ENCODE assay signal across 8 cellular contexts in the genomic region with DNA sequence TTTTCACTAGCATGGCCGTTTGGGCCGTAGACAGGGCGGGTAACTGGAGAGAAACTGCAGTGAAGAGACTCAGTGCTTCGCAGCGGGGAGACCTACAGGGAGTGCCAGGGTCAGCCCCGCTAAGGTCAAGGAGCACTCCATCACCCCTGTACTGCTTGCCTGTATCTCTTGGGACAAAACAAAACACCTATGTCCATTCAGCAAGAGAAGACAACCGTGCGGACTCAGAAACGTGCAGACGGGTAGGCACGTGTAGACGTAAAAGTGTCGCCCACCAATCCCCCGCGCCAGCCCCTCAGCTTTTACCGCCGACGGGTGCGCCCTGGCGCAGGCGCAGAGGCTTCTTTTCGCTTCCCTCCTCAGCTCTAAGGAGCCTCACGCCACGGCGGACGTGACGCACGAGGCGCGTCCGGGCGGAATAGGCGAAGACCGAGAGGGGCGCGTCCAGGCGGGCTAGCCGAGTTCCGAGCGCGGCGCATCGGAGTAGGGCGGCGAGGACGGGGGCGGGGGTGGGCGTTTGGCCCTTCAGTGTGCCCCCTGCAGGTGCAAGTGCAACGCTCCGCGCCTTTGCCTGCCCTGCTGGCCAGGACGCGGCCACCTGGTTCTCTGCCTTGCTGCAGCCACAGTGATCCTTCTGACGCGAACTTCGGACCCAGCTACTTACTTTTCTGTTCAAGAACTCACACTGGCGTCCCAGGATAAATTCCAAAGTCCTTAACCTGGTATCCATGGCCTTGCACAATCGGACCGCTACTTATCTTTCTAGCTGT. TPM values are rescaled to one million over a fixed set of nuclear protein-coding genes. Genes with fewer than 3 reads are reported as not detected.
A peak's percentile ranks its signal among the peaks of the same experiment; 100 is the strongest.
DNase-seq lines count a peak whose midpoint lies in the region; ATAC-seq and TF ChIP-seq lines count a peak whose summit lies in the region.

No MANE protein-coding gene starts in this region.

- CTCF ChIA-PET in HCT116 (lab: Charles Lee) = interaction anchor here (1.4 to 1.9 kb wide), 5 partner anchors 9 to 176 kb away, joined by 3 to 8 read pairs (median 4); no protein-coding TSS in a partner anchor

- H2AFZ ChIP-seq in HCT116 (ENCODE audit: low read depth, low read length, poor library complexity, severe bottlenecking) (peak overlapping the region; percentile 66), MM.1S (ENCODE audit: low read length) (peak overlapping the region; percentile 90), neuron (ENCODE audit: low read depth, low read length) (peak overlapping the region; percentile 29)

- H3K27me3 ChIP-seq in HCT116 (ENCODE audit: insufficient read depth, low read length) = no peaks in the 10 kb centered on the region
- H3K27me3 ChIP-seq in MM.1S (replicated peaks; ENCODE audit: insufficient read depth, low read length) = no peaks in the 10 kb centered on the region
- H3K27me3 ChIP-seq in foreskin keratinocyte = no peaks in the 10 kb centered on the region
- H3K27me3 ChIP-seq in neuron (ENCODE audit: insufficient read depth, low read length) = no peaks in the 10 kb centered on the region

- H3K36me3 ChIP-seq in HCT116 (ENCODE audit: control insufficient read depth in 1 of 2, insufficient read depth in 2 of 2, low read length in 2 of 2) (no peaks in the 10 kb centered on the region), MM.1S (replicated peaks; ENCODE audit: insufficient read depth, low read length) (no peaks in the 10 kb centered on the region), neuron (ENCODE audit: insufficient read depth, low read length) (no peaks in the 10 kb centered on the region)

- peak overlapping the region; percentile 70 to 96 for H3K4me3 ChIP-seq in HCT116 (replicated peaks in 1 of 2; ENCODE audit: low read depth in 1 of 2, low read length in 2 of 2)
- H3K4me3 ChIP-seq in MM.1S (ENCODE audit: low read length) = peak overlapping the region; percentile 69
- H3K4me3 ChIP-seq in neuron (ENCODE audit: low read length) = peak overlapping the region; percentile 57

- H4K20me1 ChIP-seq in HCT116 (ENCODE audit: insufficient read depth) (no peaks in the 10 kb centered on the region), MM.1S (ENCODE audit: insufficient read depth, low read length) (no peaks in the 10 kb centered on the region)

- peak overlapping the region; percentile 80 for H3K27ac ChIP-seq in HCT116 (ENCODE audit: low read depth, low read length)
- peak overlapping the region; percentile 77 for H3K27ac ChIP-seq in MM.1S (ENCODE audit: low read length)
- H3K27ac ChIP-seq in foreskin keratinocyte = peak overlapping the region; percentile 71

- RAD21 ChIA-PET in HCT116 (lab: Charles Lee; ENCODE audit: low non-redundant PET in 1 of 2, low total read pairs in 2 of 2, uncharacterized antibody in 2 of 2, unreplicated experiment in 2 of 2) = interaction anchor here (1.0 to 1.3 kb wide), 2 partner anchors 105 to 176 kb away, joined by 3 read pairs; no protein-coding TSS in a partner anchor

- peak; percentile 58 for DNase-seq in GM04503 (ENCODE audit: low read depth)
- peak; percentile 95 for DNase-seq in HCT116 (ENCODE audit: low read depth, low spot score)
- DNase-seq in MM.1S = peak; percentile 99
- peak; percentile 92 for DNase-seq in SHP77 treated with DMSO at 0.1 percent for 48 hours (lab: John Stamatoyannopoulos, UW)
- DNase-seq in activated gamma-delta T cell treated with anti-CD3 and anti-CD28 coated beads, Interleukin-2, amount 50 U/mL, for 16 hours (ENCODE audit: low read depth) = peak; percentile 93
- DNase-seq in foreskin keratinocyte = peak; percentile 79 to 89
- DNase-seq in stromal cell of bone marrow (ENCODE audit: low read depth) = peak; percentile 91

- peak; percentile 69 for TF ChIP-seq POLR2A in HCT116 (IDR thresholded peaks at IDR 0.05; ENCODE audit: borderline replicate concordance, extremely low read depth, insufficient read depth, insufficient read length)

- H3K4me2 ChIP-seq in HCT116 (ENCODE audit: low read length) = peak overlapping the region; percentile 95
- peak overlapping the region; percentile 97 for H3K4me2 ChIP-seq in MM.1S (ENCODE audit: low read depth, low read length)

- intact Hi-C loops in HCT116 (cut with micrococcal nuclease) = loop anchor here (5.0 kb wide), 1 partner anchor 103 kb away; no protein-coding TSS in a partner anchor

- peaks cover 13% of the 10 kb centered on the region for H3K79me2 ChIP-seq in HCT116 (ENCODE audit: insufficient read depth, low read length)
- H3K79me2 ChIP-seq in MM.1S (ENCODE audit: low read length) = peaks cover 24% of the 10 kb centered on the region

- POLR2A ChIA-PET in HCT116 (lab: Charles Lee) = interaction anchor here (0.7 kb wide), 1 partner anchor 176 kb away, joined by 4 read pairs; no protein-coding TSS in a partner anchor

- BruUV-seq in HCT116 (replicated peaks; lab: Mats Ljungman, UMichigan) = no TSS peak

- H3K9me3 ChIP-seq in HCT116 (ENCODE audit: control insufficient read depth in 1 of 2, insufficient read depth in 1 of 2, low read depth in 1 of 2, low read length in 2 of 2) (no peaks in the 10 kb centered on the region), MM.1S (replicated peaks; ENCODE audit: insufficient read depth, low read length) (no peaks in the 10 kb centered on the region), neuron (ENCODE audit: low read length) (no peaks in the 10 kb centered on the region)

- peaks cover 14 to 38% of the 10 kb centered on the region in 2 experiments for H3K4me1 ChIP-seq in HCT116 (ENCODE audit: control insufficient read depth in 1 of 2, insufficient read depth in 2 of 2, low read length in 2 of 2)
- H3K4me1 ChIP-seq in MM.1S (ENCODE audit: low read length) = peaks cover 33% of the 10 kb centered on the region
- peaks cover 6% of the 10 kb centered on the region for H3K4me1 ChIP-seq in foreskin keratinocyte
- H3K4me1 ChIP-seq in neuron (ENCODE audit: insufficient read depth, low read length) = peaks cover 19% of the 10 kb centered on the region

- TF ChIP-seq CTCF in HCT116 (IDR thresholded peaks at IDR 0.05 in 2 of 3, conservative IDR thresholded peaks at IDR 0.05 in 1 of 3; ENCODE audit: borderline replicate concordance in 1 of 3, insufficient read depth in 1 of 3, low read depth in 2 of 3, low read length in 2 of 3) (peak; percentile 9 to 65 (median 47); a peak in 4 of 6 replicates), MM.1S (IDR thresholded peaks at IDR 0.05; ENCODE audit: low read length) (peak; percentile 65), foreskin keratinocyte (conservative IDR thresholded peaks at IDR 0.05) (peak; percentile 63)

- peak; percentile 81 for ATAC-seq in HCT116
- peak; percentile 85 for ATAC-seq in foreskin keratinocyte

- peak overlapping the region; percentile 94 for H3K9ac ChIP-seq in HCT116 (ENCODE audit: low read length)
- H3K9ac ChIP-seq in MM.1S (ENCODE audit: low read length) = peak overlapping the region; percentile 77

- no peak; the same call in 1 of the 2 replicates for TF ChIP-seq RAD21 in HCT116 (IDR thresholded peaks at IDR 0.05; ENCODE audit: low read depth)

- H3F3A ChIP-seq in MM.1S (ENCODE audit: insufficient read depth, low read length) = peaks cover 63% of the 10 kb centered on the region

- no peaks in the 10 kb centered on the region for H3K9me2 ChIP-seq in HCT116 (ENCODE audit: insufficient read depth)
- no peaks in the 10 kb centered on the region for H3K9me2 ChIP-seq in MM.1S (replicated peaks; ENCODE audit: insufficient read depth, low read length)

TF ChIP-seq in HCT116, 20 proteins besides CTCF, POLR2A, EP300 and RAD21:
- TF ChIP-seq EZH2phosphoT487 (IDR thresholded peaks at IDR 0.05; ENCODE audit: borderline replicate concordance) (no peak), EGR1 (IDR thresholded peaks at IDR 0.05; ENCODE audit: low read depth) (peak; percentile 98), YY1 (IDR thresholded peaks at IDR 0.05; ENCODE audit: extremely low read depth, insufficient replicate concordance, low read depth, low read length) (peak; percentile 91), EZH2 (IDR thresholded peaks at IDR 0.05) (no peak), SP1 (IDR thresholded peaks at IDR 0.05; ENCODE audit: low read depth) (peak; percentile 96), ZFX (IDR thresholded peaks at IDR 0.05) (no peak), FOSL1 (IDR thresholded peaks at IDR 0.05; ENCODE audit: low read depth) (no peak), POLR2AphosphoS5 (IDR thresholded peaks at IDR 0.05; ENCODE audit: low read depth, low read length) (peak; percentile 91), CBX3 (IDR thresholded peaks at IDR 0.05; ENCODE audit: low read depth) (peak; percentile 98), SIN3A (IDR thresholded peaks at IDR 0.05; ENCODE audit: low read depth) (peak; percentile 53; the same call in 1 of the 2 replicates), ZNF274 (IDR thresholded peaks at IDR 0.05; ENCODE audit: low read depth, low read length) (no peak), SRF (IDR thresholded peaks at IDR 0.05; ENCODE audit: low read depth) (peak; percentile 98), TCF7L2 (IDR thresholded peaks at IDR 0.05; ENCODE audit: borderline replicate concordance, extremely low read depth, insufficient read depth, insufficient read length) (peak; percentile 56)
- TF ChIP-seq, protein P1, sequence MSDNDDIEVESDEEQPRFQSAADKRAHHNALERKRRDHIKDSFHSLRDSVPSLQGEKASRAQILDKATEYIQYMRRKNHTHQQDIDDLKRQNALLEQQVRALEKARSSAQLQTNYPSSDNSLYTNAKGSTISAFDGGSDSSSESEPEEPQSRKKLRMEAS (IDR thresholded peaks at IDR 0.05) = peak; percentile 95
TF ChIP-seq in HCT116: peak in this region for 9.

RNA-seq across cellular contexts. Expression of gene SOS1, which starts 3.3 kb away (rescaled TPM):
- 19.4 TPM for total RNA-seq in HCT116 (2021; ENCODE audit: unreplicated experiment)
- polyA plus RNA-seq in HCT116 (2012) = 6.3 and 6.6 TPM in 2 replicates
- 18.4 and 21.1 TPM in 2 replicates for total RNA-seq in foreskin keratinocyte
- polyA plus RNA-seq in foreskin keratinocyte = 2.9 and 3.3 TPM in 2 replicates

Comparison
In these comparisons a context has a peak if more than half of its experiments do, and no peak if none do; other contexts are left out.
1. Peak in every context shown above with its lines: DNase-seq, ATAC-seq, H3K4me3 ChIP-seq and H3K27ac ChIP-seq.
2. H2AFZ ChIP-seq: peak in every context shown above with its lines; median percentile 90 in MM.1S; 66 in HCT116; 29 in neuron.